Comparison of ENCODE assay signal across 1 cellular context in genomic region chr17:31096106-31096436, GRCh38.
TF ChIP-seq lines count a peak whose summit lies in the region.

No MANE protein-coding gene starts in this region.

TF ChIP-seq in HepG2, 621 proteins besides CTCF, POLR2A, EP300 and RAD21 (continued from another document):
- TF ChIP-seq BRF2 (CRISPR knock-in tag; IDR thresholded peaks at IDR 0.05), result no peak
- TF ChIP-seq ARNT (IDR thresholded peaks at IDR 0.05), result no peak
- TF ChIP-seq BRCA1 (CRISPR knock-in tag; IDR thresholded peaks at IDR 0.05), result no peak
- TF ChIP-seq CENPT (CRISPR knock-in tag; IDR thresholded peaks at IDR 0.05; ENCODE audit: low read depth), result no peak
- TF ChIP-seq MTF2 (CRISPR knock-in tag; IDR thresholded peaks at IDR 0.05; ENCODE audit: borderline replicate concordance), result no peak
TF ChIP-seq in HepG2: peak in this region for 0.
